In genomic region chr1:180988221-180988826, GRCh38 we compare ENCODE assay signal across 1 cellular context.
TF ChIP-seq lines count a peak whose summit lies in the region.

No MANE protein-coding gene starts in this region.

TF ChIP-seq in HEK293, 187 proteins besides CTCF, POLR2A, EP300 and RAD21 (continued from another document):
- TF ChIP-seq ZNF518A (tag by site-specific recombination; conservative IDR thresholded peaks at IDR 0.05; ENCODE audit: low read depth) = no peak
- peak; percentile 55; the same call in 1 of the 2 replicates for TF ChIP-seq PRDM4 (tag by site-specific recombination; IDR thresholded peaks at IDR 0.05)
- TF ChIP-seq MZF1 (tag by site-specific recombination; IDR thresholded peaks at IDR 0.05; ENCODE audit: borderline replicate concordance) = peak; percentile 29; the same call in 1 of the 2 replicates
- peak; percentile 84 for TF ChIP-seq ZNF660 (tag by site-specific recombination; IDR thresholded peaks at IDR 0.05)
- TF ChIP-seq KLF9 (tag by site-specific recombination; IDR thresholded peaks at IDR 0.05; ENCODE audit: low read depth) = no peak
- TF ChIP-seq, protein P1, sequence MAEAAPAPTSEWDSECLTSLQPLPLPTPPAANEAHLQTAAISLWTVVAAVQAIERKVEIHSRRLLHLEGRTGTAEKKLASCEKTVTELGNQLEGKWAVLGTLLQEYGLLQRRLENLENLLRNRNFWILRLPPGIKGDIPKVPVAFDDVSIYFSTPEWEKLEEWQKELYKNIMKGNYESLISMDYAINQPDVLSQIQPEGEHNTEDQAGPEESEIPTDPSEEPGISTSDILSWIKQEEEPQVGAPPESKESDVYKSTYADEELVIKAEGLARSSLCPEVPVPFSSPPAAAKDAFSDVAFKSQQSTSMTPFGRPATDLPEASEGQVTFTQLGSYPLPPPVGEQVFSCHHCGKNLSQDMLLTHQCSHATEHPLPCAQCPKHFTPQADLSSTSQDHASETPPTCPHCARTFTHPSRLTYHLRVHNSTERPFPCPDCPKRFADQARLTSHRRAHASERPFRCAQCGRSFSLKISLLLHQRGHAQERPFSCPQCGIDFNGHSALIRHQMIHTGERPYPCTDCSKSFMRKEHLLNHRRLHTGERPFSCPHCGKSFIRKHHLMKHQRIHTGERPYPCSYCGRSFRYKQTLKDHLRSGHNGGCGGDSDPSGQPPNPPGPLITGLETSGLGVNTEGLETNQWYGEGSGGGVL (tag by site-specific recombination; IDR thresholded peaks at IDR 0.05) = no peak
